Comparison of ENCODE assay signal across 13 cellular contexts in genomic region chrY:12552471-12553283, GRCh38.
DNase-seq lines count a peak whose midpoint lies in the region; ATAC-seq and TF ChIP-seq lines count a peak whose summit lies in the region.
"Had no signal": no experiment of that assay in that cellular context is flagged by ENCODE, and none has a peak within 500 bp of the region (broad histone marks: within the 10 kb centered on the region; RNA-seq: fewer than 3 reads in every experiment).

No MANE protein-coding gene starts in this region.

- peak; percentile 82 for ATAC-seq in DND-41 (ENCODE audit: insufficient read depth, low read depth)
- ATAC-seq in HG02610 (IDR thresholded peaks at IDR 0.05; ENCODE audit: unreplicated experiment) = peak; percentile 48
- ATAC-seq in activated CD8-positive, alpha-beta T cell treated with anti-CD3 and anti-CD28 coated beads, Interleukin-2, amount 10 ng/mL, durations not matched to agents 7 days and 5 days = peak; percentile 44
- no peak for ATAC-seq in HG03460 (IDR thresholded peaks at IDR 0.05; ENCODE audit: unreplicated experiment)
- ATAC-seq: lower lobe of right lung had no signal

- peaks cover 30% of the 10 kb centered on the region for H3K4me1 Mint-ChIP-seq in activated CD8-positive, alpha-beta T cell treated with anti-CD3 and anti-CD28 coated beads, Interleukin-2, amount 10 ng/mL, durations not matched to agents 7 days and 5 days (ENCODE audit: low read depth)
- H3K4me1 Mint-ChIP-seq: activated B cell treated with CpG ODN at 0.5 μM for 24 hours had no signal

- H3K4me2 ChIP-seq in DND-41 (ENCODE audit: insufficient read depth, low read length) = no peak overlapping the region

- no peaks in the 10 kb centered on the region for H3K9me3 ChIP-seq in DND-41 (ENCODE audit: insufficient read depth, low read length, severe bottlenecking)
- H3K9me3 ChIP-seq: lower lobe of right lung, SJCRH30 had no signal

- CTCF ChIA-PET in activated CD8-positive, alpha-beta T cell treated with anti-CD3 and anti-CD28 coated beads, Interleukin-2, amount 10 ng/mL, durations not matched to agents 7 days and 5 days (lab: Charles Lee) = interaction anchor here (1.2 kb wide), 1 partner anchor 41 kb away, joined by 3 read pairs; no protein-coding TSS in a partner anchor

- peak overlapping the region; percentile 67 for H3K27ac ChIP-seq in DND-41 (ENCODE audit: low read length)
- H3K27ac ChIP-seq: lower lobe of right lung, SJCRH30 had no signal

- H2AFZ ChIP-seq in DND-41 (ENCODE audit: low read depth, low read length) = no peak overlapping the region

- H3K79me2 ChIP-seq in DND-41 (ENCODE audit: insufficient read depth, low read length) = no peaks in the 10 kb centered on the region

- H3K9ac ChIP-seq in DND-41 (ENCODE audit: low read depth, low read length) = 0 out of 2 replicates have a peak overlapping the region, but pooled peaks have one; percentile 12

- peaks cover 35% of the 10 kb centered on the region for H3K4me1 ChIP-seq in DND-41 (ENCODE audit: insufficient read depth, low read length)
- H3K4me1 ChIP-seq: lower lobe of right lung, SJCRH30 had no signal

- POLR2A ChIA-PET in activated CD8-positive, alpha-beta T cell treated with anti-CD3 and anti-CD28 coated beads, Interleukin-2, amount 10 ng/mL, durations not matched to agents 7 days and 5 days (lab: Charles Lee) = no interaction called here

- H3K36me3 Mint-ChIP-seq in activated CD8-positive, alpha-beta T cell treated with anti-CD3 and anti-CD28 coated beads, Interleukin-2, amount 10 ng/mL, durations not matched to agents 7 days and 5 days (ENCODE audit: low read depth) = no peaks in the 10 kb centered on the region

- peak overlapping the region; percentile 82 for H3K27ac Mint-ChIP-seq in activated CD8-positive, alpha-beta T cell treated with anti-CD3 and anti-CD28 coated beads, Interleukin-2, amount 10 ng/mL, durations not matched to agents 7 days and 5 days
- H3K27ac Mint-ChIP-seq: activated B cell treated with CpG ODN at 0.5 μM for 24 hours had no signal

- H3K27me3 Mint-ChIP-seq in activated CD8-positive, alpha-beta T cell treated with anti-CD3 and anti-CD28 coated beads, Interleukin-2, amount 10 ng/mL, durations not matched to agents 7 days and 5 days (ENCODE audit: low read depth) = no peaks in the 10 kb centered on the region
- H3K27me3 Mint-ChIP-seq: activated B cell treated with CpG ODN at 0.5 μM for 24 hours had no signal

- H3K36me3 ChIP-seq in DND-41 (ENCODE audit: insufficient read depth, low read length) = no peaks in the 10 kb centered on the region
- H3K36me3 ChIP-seq: lower lobe of right lung, SJCRH30 had no signal

- H3K4me3 Mint-ChIP-seq in activated CD8-positive, alpha-beta T cell treated with anti-CD3 and anti-CD28 coated beads, Interleukin-2, amount 10 ng/mL, durations not matched to agents 7 days and 5 days = no peak overlapping the region
- H3K4me3 Mint-ChIP-seq: activated B cell treated with CpG ODN at 0.5 μM for 24 hours had no signal

- no peak overlapping the region for H3K4me3 ChIP-seq in DND-41 (ENCODE audit: low read depth in 1 of 2, low read length in 2 of 2)
- H3K4me3 ChIP-seq: lower lobe of right lung, SJCRH30 had no signal

- H3K27me3 ChIP-seq in DND-41 (ENCODE audit: insufficient read depth, low read length, poor library complexity) = no peaks in the 10 kb centered on the region
- H3K27me3 ChIP-seq: SJCRH30 had no signal

- DNase-seq in DND-41 (peak; percentile 36), kidney glomerular epithelial cell (lab: John Stamatoyannopoulos, UW) (peak; percentile 1), globus pallidus (ENCODE audit: low spot score) (no peak), amygdala (lab: John Stamatoyannopoulos, UW) (no peak), iPS-NIHi11 (ENCODE audit: low spot score) (no peak)
- DNase-seq in activated CD8-positive, alpha-beta T cell treated with anti-CD3 and anti-CD28 coated beads, Interleukin-2, amount 10 ng/mL, durations not matched to agents 7 days and 5 days = no peak
- DNase-seq: activated B cell treated with CpG ODN at 0.5 μM for 24 hours; lower lobe of right lung; NCI-H1048; SJCRH30; stimulated activated naive CD4-positive, alpha-beta T cell had no signal

- TF ChIP-seq CTCF in DND-41 (IDR thresholded peaks at IDR 0.05; ENCODE audit: borderline replicate concordance, extremely low read depth, low read length, poor library complexity, severe bottlenecking) = no peak

- H3K9me3 Mint-ChIP-seq in activated CD8-positive, alpha-beta T cell treated with anti-CD3 and anti-CD28 coated beads, Interleukin-2, amount 10 ng/mL, durations not matched to agents 7 days and 5 days (ENCODE audit: insufficient read depth) = no peaks in the 10 kb centered on the region
- H3K9me3 Mint-ChIP-seq: activated B cell treated with CpG ODN at 0.5 μM for 24 hours had no signal

- H4K20me1 ChIP-seq in DND-41 (ENCODE audit: insufficient read depth, low read length) = no peaks in the 10 kb centered on the region

Comparison
In these comparisons a context has a peak if more than half of its experiments do, and no peak if none do; other contexts are left out.
1. DNase-seq: peak in DND-41 (single experiment) and kidney glomerular epithelial cell (single experiment); none in activated CD8-positive, alpha-beta T cell treated with anti-CD3 and anti-CD28 coated beads, Interleukin-2, amount 10 ng/mL, durations not matched to agents 7 days and 5 days (single experiment), globus pallidus (single experiment), amygdala (0 of 56) and iPS-NIHi11 (single experiment).